25 cellular contexts compared by ENCODE assay signal in the genomic region with DNA sequence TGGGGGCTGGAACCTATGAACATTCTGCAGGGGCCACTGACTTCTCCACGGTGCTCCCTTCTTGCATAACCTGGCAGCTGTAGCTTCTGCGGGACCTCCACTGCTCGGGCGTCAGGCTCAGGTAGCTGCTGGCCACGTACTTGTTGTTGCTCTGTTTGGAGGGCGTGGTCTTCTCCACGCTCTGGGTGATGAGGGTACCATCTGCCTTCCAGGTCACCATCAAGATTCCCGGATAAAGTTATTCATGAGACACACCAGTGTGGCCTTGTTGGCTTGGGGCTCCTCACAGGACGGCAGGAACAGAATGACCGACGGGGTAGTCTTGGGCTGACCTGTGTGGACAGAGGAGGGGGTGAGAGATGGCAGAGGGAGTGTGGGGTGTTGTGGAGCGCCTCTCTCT. TPM values are rescaled to one million over a fixed set of nuclear protein-coding genes. Genes with fewer than 3 reads are reported as not detected.
DNase-seq lines count a peak whose midpoint lies in the region; ATAC-seq and TF ChIP-seq lines count a peak whose summit lies in the region.
"Had no signal": no experiment of that assay in that cellular context is flagged by ENCODE, and none has a peak within 500 bp of the region (broad histone marks: within the 10 kb centered on the region; RNA-seq: fewer than 3 reads in every experiment).

No MANE protein-coding gene starts in this region.

- ATAC-seq in Right ventricle myocardium inferior (peak; percentile 5), left colon (peak; percentile 7), upper lobe of right lung (peak; percentile 8), WTC11 (no peak)
- ATAC-seq: GM12878, GM23338 had no signal

- TF ChIP-seq CTCF in right atrium auricular region (IDR thresholded peaks at IDR 0.05): no peak
- TF ChIP-seq CTCF in upper lobe of right lung (IDR thresholded peaks at IDR 0.05): no peak
- TF ChIP-seq CTCF in sigmoid colon (IDR thresholded peaks at IDR 0.05): no peak
- TF ChIP-seq CTCF in WTC11 (IDR thresholded peaks at IDR 0.05): no peak

- H3K9me3 Mint-ChIP-seq in WTC11: no peaks in the 10 kb centered on the region
- H3K9me3 Mint-ChIP-seq: CD4-positive, alpha-beta T cell; CD8-positive, alpha-beta memory T cell; GM23338; HFFc6 had no signal

- no peak overlapping the region for H3K27ac Mint-ChIP-seq in WTC11
- H3K27ac Mint-ChIP-seq: CD4-positive, alpha-beta T cell; GM23338; HFFc6 had no signal

- no peaks in the 10 kb centered on the region for H3K9me3 ChIP-seq in right atrium auricular region
- no peaks in the 10 kb centered on the region for H3K9me3 ChIP-seq in upper lobe of right lung
- H3K9me3 ChIP-seq in sigmoid colon: no peaks in the 10 kb centered on the region
- H3K9me3 ChIP-seq: A549; BE2C; BLaER1 treated with 17β-estradiol and CSF1 and Interleukin-3, amounts not matched to agents 10 nM and 100 nM; HAP-1 had no signal

- H3K27me3 ChIP-seq in right atrium auricular region (no peaks in the 10 kb centered on the region), upper lobe of right lung (no peaks in the 10 kb centered on the region), sigmoid colon (no peaks in the 10 kb centered on the region)
- H3K27me3 ChIP-seq: BE2C; BLaER1 treated with 17β-estradiol and CSF1 and Interleukin-3, amounts not matched to agents 10 nM and 100 nM had no signal

- no peak for TF ChIP-seq POLR2A in sigmoid colon (IDR thresholded peaks at IDR 0.05)

- H3K4me3 ChIP-seq in right atrium auricular region (no peak overlapping the region), upper lobe of right lung (no peak overlapping the region), sigmoid colon (no peak overlapping the region)
- H3K4me3 ChIP-seq: A549; BLaER1 treated with 17β-estradiol and CSF1 and Interleukin-3, amounts not matched to agents 10 nM and 100 nM; GM12878; GM23338; HAP-1 had no signal

- no peaks in the 10 kb centered on the region for H3K4me1 ChIP-seq in right atrium auricular region
- H3K4me1 ChIP-seq in upper lobe of right lung: no peaks in the 10 kb centered on the region
- no peaks in the 10 kb centered on the region for H3K4me1 ChIP-seq in sigmoid colon
- H3K4me1 ChIP-seq: A549; BE2C; BLaER1 treated with 17β-estradiol and CSF1 and Interleukin-3, amounts not matched to agents 10 nM and 100 nM; HAP-1 had no signal

- CTCF ChIA-PET in WTC11 (lab: Charles Lee): no interaction called here

- WGBS in sigmoid colon, 2 donors: 88 to 92% methylated on average over 12 of the region's 12 CpGs

- no peaks in the 10 kb centered on the region for H3K36me3 Mint-ChIP-seq in WTC11

- H3K27ac ChIP-seq in right atrium auricular region (no peak overlapping the region), upper lobe of right lung (no peak overlapping the region), sigmoid colon (no peak overlapping the region)
- H3K27ac ChIP-seq: A549; BLaER1 treated with 17β-estradiol and CSF1 and Interleukin-3, amounts not matched to agents 10 nM and 100 nM had no signal

- H3K36me3 ChIP-seq in right atrium auricular region (no peaks in the 10 kb centered on the region), upper lobe of right lung (no peaks in the 10 kb centered on the region), sigmoid colon (no peaks in the 10 kb centered on the region)
- H3K36me3 ChIP-seq: BE2C, HAP-1 had no signal

- POLR2A ChIA-PET in WTC11 (lab: Charles Lee): no interaction called here

- no peaks in the 10 kb centered on the region; the same call in 1 of the 2 replicates for H3K27me3 Mint-ChIP-seq in WTC11 (ENCODE audit: low read depth)
- H3K27me3 Mint-ChIP-seq: CD4-positive, alpha-beta T cell; CD8-positive, alpha-beta memory T cell had no signal

- no peak for TF ChIP-seq EP300 in sigmoid colon (IDR thresholded peaks at IDR 0.05)

- no peak overlapping the region for H3K4me3 Mint-ChIP-seq in WTC11
- H3K4me3 Mint-ChIP-seq: CD14-positive monocyte; CD4-positive, alpha-beta T cell; GM23338; HFFc6 had no signal

- DNase-seq in Right ventricle myocardium inferior (ENCODE audit: missing footprints) (no peak), right atrium auricular region (ENCODE audit: low spot score) (no peak), left colon (no peak), posterior vena cava (ENCODE audit: low spot score) (peak; percentile 42), upper lobe of right lung (no peak), sigmoid colon (no peak), WTC11 (ENCODE audit: low spot score) (no peak), glomerular visceral epithelial cell (ENCODE audit: extremely low spot score) (no peak)
- DNase-seq: 8988T; ACHN; AML-193; BE2C; CD4-positive, alpha-beta T cell; CD8-positive, alpha-beta memory T cell; DMS 273 treated with DMSO at 0.1 percent for 48 hours; DMS79; EL; GDM1; HFFc6 had no signal

- no peaks in the 10 kb centered on the region for H3K4me1 Mint-ChIP-seq in WTC11
- H3K4me1 Mint-ChIP-seq: CD14-positive monocyte; CD8-positive, alpha-beta memory T cell; GM23338 had no signal

- intact Hi-C loops in Right ventricle myocardium inferior (cut with DNase I): no loop called here
- intact Hi-C loops in left colon (cut with DNase I, micrococcal nuclease): no loop called here
- intact Hi-C loops in posterior vena cava (cut with DNase I): no loop called here
- intact Hi-C loops in upper lobe of right lung (cut with DNase I): no loop called here
- intact Hi-C loops in sigmoid colon (cut with DNase I): no loop called here

TF ChIP-seq in WTC11, 78 proteins besides CTCF, POLR2A, EP300 and RAD21 (continues in another document):
- TF ChIP-seq PRRX2 (CRISPR knock-in tag; IDR thresholded peaks at IDR 0.05) (no peak), GRHL2 (CRISPR knock-in tag; IDR thresholded peaks at IDR 0.05; ENCODE audit: insufficient replicate concordance, severe bottlenecking) (no peak), TEAD1 (CRISPR knock-in tag; IDR thresholded peaks at IDR 0.05) (no peak), TP53 (CRISPR knock-in tag; IDR thresholded peaks at IDR 0.05) (no peak), ZNF671 (CRISPR knock-in tag; IDR thresholded peaks at IDR 0.05) (no peak), ZNF232 (CRISPR knock-in tag; IDR thresholded peaks at IDR 0.05) (no peak), SP1 (CRISPR knock-in tag; conservative IDR thresholded peaks at IDR 0.05) (no peak)
- TF ChIP-seq, protein P1, sequence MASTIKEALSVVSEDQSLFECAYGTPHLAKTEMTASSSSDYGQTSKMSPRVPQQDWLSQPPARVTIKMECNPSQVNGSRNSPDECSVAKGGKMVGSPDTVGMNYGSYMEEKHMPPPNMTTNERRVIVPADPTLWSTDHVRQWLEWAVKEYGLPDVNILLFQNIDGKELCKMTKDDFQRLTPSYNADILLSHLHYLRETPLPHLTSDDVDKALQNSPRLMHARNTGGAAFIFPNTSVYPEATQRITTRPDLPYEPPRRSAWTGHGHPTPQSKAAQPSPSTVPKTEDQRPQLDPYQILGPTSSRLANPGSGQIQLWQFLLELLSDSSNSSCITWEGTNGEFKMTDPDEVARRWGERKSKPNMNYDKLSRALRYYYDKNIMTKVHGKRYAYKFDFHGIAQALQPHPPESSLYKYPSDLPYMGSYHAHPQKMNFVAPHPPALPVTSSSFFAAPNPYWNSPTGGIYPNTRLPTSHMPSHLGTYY (CRISPR knock-in tag; IDR thresholded peaks at IDR 0.05): no peak
- TF ChIP-seq, protein P2, sequence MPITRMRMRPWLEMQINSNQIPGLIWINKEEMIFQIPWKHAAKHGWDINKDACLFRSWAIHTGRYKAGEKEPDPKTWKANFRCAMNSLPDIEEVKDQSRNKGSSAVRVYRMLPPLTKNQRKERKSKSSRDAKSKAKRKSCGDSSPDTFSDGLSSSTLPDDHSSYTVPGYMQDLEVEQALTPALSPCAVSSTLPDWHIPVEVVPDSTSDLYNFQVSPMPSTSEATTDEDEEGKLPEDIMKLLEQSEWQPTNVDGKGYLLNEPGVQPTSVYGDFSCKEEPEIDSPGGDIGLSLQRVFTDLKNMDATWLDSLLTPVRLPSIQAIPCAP (CRISPR knock-in tag; IDR thresholded peaks at IDR 0.05): no peak
- TF ChIP-seq, protein P3, sequence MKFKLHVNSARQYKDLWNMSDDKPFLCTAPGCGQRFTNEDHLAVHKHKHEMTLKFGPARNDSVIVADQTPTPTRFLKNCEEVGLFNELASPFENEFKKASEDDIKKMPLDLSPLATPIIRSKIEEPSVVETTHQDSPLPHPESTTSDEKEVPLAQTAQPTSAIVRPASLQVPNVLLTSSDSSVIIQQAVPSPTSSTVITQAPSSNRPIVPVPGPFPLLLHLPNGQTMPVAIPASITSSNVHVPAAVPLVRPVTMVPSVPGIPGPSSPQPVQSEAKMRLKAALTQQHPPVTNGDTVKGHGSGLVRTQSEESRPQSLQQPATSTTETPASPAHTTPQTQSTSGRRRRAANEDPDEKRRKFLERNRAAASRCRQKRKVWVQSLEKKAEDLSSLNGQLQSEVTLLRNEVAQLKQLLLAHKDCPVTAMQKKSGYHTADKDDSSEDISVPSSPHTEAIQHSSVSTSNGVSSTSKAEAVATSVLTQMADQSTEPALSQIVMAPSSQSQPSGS (CRISPR knock-in tag; IDR thresholded peaks at IDR 0.05; ENCODE audit: borderline replicate concordance, low read depth): no peak
- TF ChIP-seq, protein P4, sequence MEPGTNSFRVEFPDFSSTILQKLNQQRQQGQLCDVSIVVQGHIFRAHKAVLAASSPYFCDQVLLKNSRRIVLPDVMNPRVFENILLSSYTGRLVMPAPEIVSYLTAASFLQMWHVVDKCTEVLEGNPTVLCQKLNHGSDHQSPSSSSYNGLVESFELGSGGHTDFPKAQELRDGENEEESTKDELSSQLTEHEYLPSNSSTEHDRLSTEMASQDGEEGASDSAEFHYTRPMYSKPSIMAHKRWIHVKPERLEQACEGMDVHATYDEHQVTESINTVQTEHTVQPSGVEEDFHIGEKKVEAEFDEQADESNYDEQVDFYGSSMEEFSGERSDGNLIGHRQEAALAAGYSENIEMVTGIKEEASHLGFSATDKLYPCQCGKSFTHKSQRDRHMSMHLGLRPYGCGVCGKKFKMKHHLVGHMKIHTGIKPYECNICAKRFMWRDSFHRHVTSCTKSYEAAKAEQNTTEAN (CRISPR knock-in tag; IDR thresholded peaks at IDR 0.05): no peak

RNA-seq across cellular contexts. Expression of a gene that starts 6.5 kb away (rescaled TPM):
- not detected for total RNA-seq in Right ventricle myocardium inferior
- not detected for total RNA-seq in right atrium auricular region
- under 1 TPM; 0.64 to 0.67 TPM for total RNA-seq in left colon
- under 1 TPM; 0.19 to 0.42 TPM for total RNA-seq in posterior vena cava
- total RNA-seq in upper lobe of right lung: 0.96 TPM
- under 1 TPM in 1 of 4 donors, not detected in 3; 0.83 TPM for total RNA-seq in sigmoid colon
- under 1 TPM in 1 of 3 donors, not detected in 2; 0.50 TPM for polyA plus RNA-seq in sigmoid colon
- total RNA-seq in WTC11 (2021): 0.21 to 0.32 TPM (median 0.26 TPM) in 3 replicates
- total RNA-seq: GM12878, GM23338 had no signal
- polyA plus RNA-seq: CD14-positive monocyte; CD8-positive, alpha-beta memory T cell; GM12878; GM23338 had no signal

RNA-seq across cellular contexts. Expression of a gene that starts 52.2 kb away (rescaled TPM):
- total RNA-seq in Right ventricle myocardium inferior (not detected), right atrium auricular region (not detected), left colon (not detected), posterior vena cava (1 to 10 TPM in 1 of 2 donors, under 1 TPM in 1; 0.24 to 1.7 TPM), upper lobe of right lung (1.2 TPM), sigmoid colon (not detected), WTC11 (2021) (0.05 TPM in 1 of 3 replicates, not detected in the others)
- polyA plus RNA-seq in sigmoid colon: 1 to 10 TPM; 1.8 to 3.2 (median 2.8) TPM
- total RNA-seq: GM23338, HFFc6 had no signal
- polyA plus RNA-seq: A549 had no signal

RNA-seq across cellular contexts. Expression of a gene that starts 58.5 kb away (rescaled TPM):
- total RNA-seq in Right ventricle myocardium inferior (not detected), right atrium auricular region (not detected), left colon (not detected), posterior vena cava (not detected), upper lobe of right lung (not detected), sigmoid colon (not detected), WTC11 (2021) (not detected in 3 replicates)
- not detected for polyA plus RNA-seq in sigmoid colon
- total RNA-seq: CD4-positive, alpha-beta T cell; CD8-positive, alpha-beta memory T cell; GM12878; GM23338; HFFc6 had no signal
- polyA plus RNA-seq: A549; CD14-positive monocyte; CD8-positive, alpha-beta memory T cell; GM12878; GM23338 had no signal
